Comparison of ENCODE assay signal across 10 cellular contexts in the genomic region with DNA sequence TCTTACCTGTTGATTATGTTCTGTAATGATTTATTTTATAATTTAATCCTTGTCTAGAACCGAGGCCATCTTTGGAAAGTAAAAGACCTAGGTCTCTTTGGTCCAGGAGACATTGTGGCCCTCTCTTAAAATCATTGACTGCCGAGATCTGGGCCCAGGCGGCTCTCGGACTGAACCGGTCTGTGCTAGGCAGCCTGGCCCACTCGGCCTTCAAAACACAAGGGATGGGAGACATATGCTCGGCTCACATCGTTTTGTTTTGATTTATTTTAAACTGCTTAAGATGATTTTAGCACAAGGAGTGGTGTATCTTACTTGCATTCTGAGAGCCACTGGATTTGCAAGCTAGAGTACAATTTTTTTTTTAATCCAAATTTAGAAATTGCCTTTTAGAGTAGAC.
DNase-seq lines count a peak whose midpoint lies in the region; ATAC-seq and TF ChIP-seq lines count a peak whose summit lies in the region.
"Had no signal": no experiment of that assay in that cellular context is flagged by ENCODE, and none has a peak within 500 bp of the region (broad histone marks: within the 10 kb centered on the region; RNA-seq: fewer than 3 reads in every experiment).

No MANE protein-coding gene starts in this region.

- intact Hi-C loops in left cardiac atrium (cut with DNase I): no loop called here

- no peak for ATAC-seq in T-helper 17 cell
- ATAC-seq in left cardiac atrium: no peak
- ATAC-seq: activated CD8-positive, alpha-beta T cell treated with anti-CD3 and anti-CD28 coated beads, Interleukin-2, amount 10 ng/mL, durations not matched to agents 7 days and 5 days; stimulated activated effector memory CD8-positive, alpha-beta T cell treated with anti-CD3 and anti-CD28 coated beads, Interleukin-12 subunit alpha, Interleukin-12 subunit beta, amount 100 ng/mL, for 72 hours had no signal

- H3K27ac ChIP-seq in skin epidermis: peak overlapping the region in 20 of 21 experiments; percentile 96 to 100 (median 99)

- DNase-seq in HAP-1 (ENCODE audit: low spot score in 2 of 2) (peak in 1 of 2 experiments; percentile 38), T-helper 17 cell (no peak), left cardiac atrium (peak; percentile 14), mucosa of gallbladder (ENCODE audit: low spot score) (no peak), iPS-NIHi7 (ENCODE audit: extremely low spot score) (no peak), GM10266 (ENCODE audit: extremely low spot score) (no peak)
- no peak for DNase-seq in effector CD8-positive, alpha-beta T cell (lab: John Stamatoyannopoulos, UW)
- DNase-seq: activated CD8-positive, alpha-beta T cell treated with anti-CD3 and anti-CD28 coated beads, Interleukin-2, amount 10 ng/mL, durations not matched to agents 7 days and 5 days had no signal

- H3K36me3 Mint-ChIP-seq in T-helper 17 cell (ENCODE audit: low read depth): peaks cover 3% of the 10 kb centered on the region

- no peaks in the 10 kb centered on the region for H3K27me3 ChIP-seq in HAP-1 (ENCODE audit: low read depth)

- H3K4me3 ChIP-seq in HAP-1 (peak overlapping the region; percentile 1; the same call in 1 of the 2 replicates), skin epidermis (peak overlapping the region in 4 of 7 experiments; percentile 4 to 92 (median 53))

- H3K27ac Mint-ChIP-seq in T-helper 17 cell: peak overlapping the region; percentile 94
- H3K27ac Mint-ChIP-seq: stimulated activated effector memory CD8-positive, alpha-beta T cell treated with anti-CD3 and anti-CD28 coated beads, Interleukin-12 subunit alpha, Interleukin-12 subunit beta, amount 100 ng/mL, for 72 hours had no signal

- peaks cover 56% of the 10 kb centered on the region for H3K4me1 ChIP-seq in HAP-1

- no peaks in the 10 kb centered on the region for H3K27me3 Mint-ChIP-seq in T-helper 17 cell

- in situ Hi-C loops in HAP-1 (cut with MboI; ENCODE audit: low sequenced_read_pairs): no loop called here

- no peaks in the 10 kb centered on the region for H3K9me3 ChIP-seq in HAP-1
- H3K9me3 ChIP-seq in T-helper 17 cell (ENCODE audit: control insufficient read depth, low read length, poor library complexity, severe bottlenecking): no peaks in the 10 kb centered on the region

- H3K4me1 Mint-ChIP-seq in T-helper 17 cell: peaks cover 31% of the 10 kb centered on the region

- H3K36me3 ChIP-seq in HAP-1 (replicated peaks): no peaks in the 10 kb centered on the region

- TF ChIP-seq CTCF in GM10266 (IDR thresholded peaks at IDR 0.05; ENCODE audit: control insufficient read depth, insufficient read depth, low read depth, missing control alignments): no peak

- H3K4me3 Mint-ChIP-seq in T-helper 17 cell: no peak overlapping the region
- H3K4me3 Mint-ChIP-seq: stimulated activated effector memory CD8-positive, alpha-beta T cell treated with anti-CD3 and anti-CD28 coated beads, Interleukin-12 subunit alpha, Interleukin-12 subunit beta, amount 100 ng/mL, for 72 hours had no signal
